ENCODE assay signal across 9 cellular contexts in the genomic region with DNA sequence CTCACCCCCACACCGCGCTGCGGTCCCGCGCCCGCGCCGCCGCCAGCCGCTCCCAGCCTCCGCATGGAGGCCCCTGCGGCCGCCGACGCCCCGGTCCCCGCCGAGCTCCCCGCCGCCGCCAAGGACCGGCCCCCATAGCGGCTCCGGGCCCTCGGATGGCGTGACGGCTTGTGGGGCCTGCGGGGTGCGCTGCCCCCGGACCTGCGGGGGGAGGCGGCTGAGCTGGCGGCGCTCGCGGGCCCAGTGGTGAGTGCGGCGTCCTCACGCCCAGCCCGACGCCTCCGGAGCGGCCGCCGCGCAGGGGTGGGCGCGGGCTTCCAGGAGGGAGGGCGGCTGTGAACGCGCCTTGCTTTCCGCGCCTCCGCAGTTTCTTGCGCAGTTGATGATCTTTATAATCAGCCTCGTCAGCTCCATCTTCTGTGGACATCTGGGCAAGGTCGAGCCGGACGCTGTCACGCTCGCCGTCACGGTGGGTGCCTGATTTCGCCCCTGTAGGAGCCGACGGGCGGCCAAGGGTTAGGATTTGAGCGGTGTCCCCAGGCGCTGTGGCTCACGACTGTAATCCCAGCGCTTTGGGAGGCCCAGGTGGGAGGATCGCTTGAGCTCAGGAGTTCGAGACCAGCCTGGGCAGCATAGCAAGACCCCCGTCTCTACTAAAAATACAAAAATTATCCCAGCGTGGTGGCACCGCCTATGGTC. TPM values are rescaled to one million over a fixed set of nuclear protein-coding genes. Genes with fewer than 3 reads are reported as not detected.
DNase-seq lines count a peak whose midpoint lies in the region; ATAC-seq and TF ChIP-seq lines count a peak whose summit lies in the region.
"Had no signal": no experiment of that assay in that cellular context is flagged by ENCODE, and none has a peak within 500 bp of the region (broad histone marks: within the 10 kb centered on the region; RNA-seq: fewer than 3 reads in every experiment).

No MANE protein-coding gene starts in this region.

- H3K4me3 ChIP-seq in GM23248 (peak overlapping the region; percentile 62), skeletal muscle cell (ENCODE audit: low read depth, low read length) (peak overlapping the region; percentile 35), Karpas-422 (ENCODE audit: low read length) (no peak overlapping the region), PC-9 (no peak overlapping the region)

- H4K20me1 ChIP-seq in GM23248 (ENCODE audit: insufficient read depth) (no peaks in the 10 kb centered on the region), Karpas-422 (ENCODE audit: insufficient read depth, low read depth, low read length) (no peaks in the 10 kb centered on the region), PC-9 (ENCODE audit: insufficient read depth) (no peaks in the 10 kb centered on the region; the same call in 1 of the 2 replicates)

- H3K9me2 ChIP-seq in GM23248 (ENCODE audit: insufficient read depth) (no peaks in the 10 kb centered on the region), Karpas-422 (replicated peaks; ENCODE audit: insufficient read depth, low read length) (no peaks in the 10 kb centered on the region), PC-9 (ENCODE audit: insufficient read depth) (no peaks in the 10 kb centered on the region)

- 4 to 8% methylated on average over 51 to 74 of the region's 76 CpGs for WGBS in GM23248 (ENCODE audit: low coverage in 1 of 2, low lambda C conversion rate in 2 of 2, missing lambda C conversion rate in 2 of 2), 2 experiments

- H3K27me3 ChIP-seq in GM23248 (replicated peaks; ENCODE audit: insufficient read depth), result peaks cover 17% of the 10 kb centered on the region
- H3K27me3 ChIP-seq in Karpas-422 (ENCODE audit: low read length), result no peaks in the 10 kb centered on the region
- H3K27me3 ChIP-seq in PC-9 (ENCODE audit: insufficient read depth, low read depth), result no peaks in the 10 kb centered on the region

- no peak for ATAC-seq in GM21367 (IDR thresholded peaks at IDR 0.05; ENCODE audit: unreplicated experiment)

- in situ Hi-C loops in GM23248 (cut with MboI), result no loop called here

- H3K36me3 ChIP-seq in GM23248 (ENCODE audit: low read depth) (no peaks in the 10 kb centered on the region), Karpas-422 (ENCODE audit: insufficient read depth, low read length) (no peaks in the 10 kb centered on the region), PC-9 (ENCODE audit: low read depth) (no peaks in the 10 kb centered on the region)

- H3K79me2 ChIP-seq in GM23248 (ENCODE audit: insufficient read depth), result no peaks in the 10 kb centered on the region
- no peaks in the 10 kb centered on the region for H3K79me2 ChIP-seq in Karpas-422 (ENCODE audit: low read length)
- no peaks in the 10 kb centered on the region for H3K79me2 ChIP-seq in PC-9 (ENCODE audit: low read depth)

- no peak for TF ChIP-seq CTCF in brain (conservative IDR thresholded peaks at IDR 0.05)
- no peak for TF ChIP-seq CTCF in PC-9 (conservative IDR thresholded peaks at IDR 0.05)

- peaks cover 0 to under 1% (median 0%) of the 10 kb centered on the region in 5 experiments for H3K9me3 Mint-ChIP-seq in brain
- H3K9me3 Mint-ChIP-seq: IgD-negative memory B cell had no signal

- H3F3A ChIP-seq in GM23248 (ENCODE audit: insufficient read depth) (no peaks in the 10 kb centered on the region), PC-9 (ENCODE audit: insufficient read depth, low read depth) (no peaks in the 10 kb centered on the region)

- CTCF ChIA-PET in PC-9 (lab: Charles Lee), result no interaction called here

- intact Hi-C loops in PC-9 (cut with micrococcal nuclease; ENCODE audit: unreplicated experiment), result no loop called here

- H3K4me1 Mint-ChIP-seq in brain, result peaks cover 5% of the 10 kb centered on the region

- H3K4me1 ChIP-seq in GM23248 (ENCODE audit: insufficient read depth) (no peaks in the 10 kb centered on the region), Karpas-422 (ENCODE audit: low read length) (no peaks in the 10 kb centered on the region), PC-9 (replicated peaks; ENCODE audit: insufficient read depth) (no peaks in the 10 kb centered on the region)

- peak overlapping the region; percentile 80 to 83 (median 81) for H3K4me3 Mint-ChIP-seq in brain

- POLR2A ChIA-PET in PC-9 (lab: Charles Lee; ENCODE audit: unreplicated experiment), result no interaction called here

- peaks cover 25% of the 10 kb centered on the region for H3K27me3 Mint-ChIP-seq in brain

- H3K4me2 ChIP-seq in GM23248 (ENCODE audit: unreplicated experiment) (peak overlapping the region; percentile 59), Karpas-422 (ENCODE audit: low read depth, low read length, poor library complexity, severe bottlenecking) (no peak overlapping the region), PC-9 (no peak overlapping the region)

- DNase-seq in GM23248, result peak; percentile 60
- DNase-seq in iPS-NIHi11 (ENCODE audit: low spot score), result peak; percentile 65
- no peak for DNase-seq in skeletal muscle cell (ENCODE audit: low read depth)
- no peak for DNase-seq in activated CD4-positive, alpha-beta T cell treated with anti-CD3 and anti-CD28 coated beads, Interleukin-2, amount 50 U/mL, for 48 hours
- DNase-seq in Karpas-422, result no peak
- no peak for DNase-seq in PC-9

- no peak overlapping the region for H3K27ac Mint-ChIP-seq in brain
- H3K27ac Mint-ChIP-seq: IgD-negative memory B cell had no signal

- BruUV-seq in PC-9 (replicated peaks; lab: Mats Ljungman, UMichigan), result no TSS peak

- peak overlapping the region; percentile 76 for H2AFZ ChIP-seq in GM23248
- H2AFZ ChIP-seq in Karpas-422 (ENCODE audit: low read length), result no peak overlapping the region
- H2AFZ ChIP-seq in PC-9, result no peak overlapping the region

- H3K9ac ChIP-seq in GM23248 (peak overlapping the region; percentile 15; the same call in 1 of the 2 replicates), Karpas-422 (ENCODE audit: low read length) (no peak overlapping the region)

- H3K27ac ChIP-seq in GM23248 (no peak overlapping the region), Karpas-422 (ENCODE audit: low read length) (no peak overlapping the region), PC-9 (no peak overlapping the region)

- H3K36me3 Mint-ChIP-seq in brain, result no peaks in the 10 kb centered on the region

- H3K9me3 ChIP-seq in GM23248 (ENCODE audit: low read depth) (no peaks in the 10 kb centered on the region), Karpas-422 (ENCODE audit: low read length) (no peaks in the 10 kb centered on the region), PC-9 (ENCODE audit: insufficient read depth, low read depth) (no peaks in the 10 kb centered on the region)

RNA-seq across cellular contexts. Expression of gene SLC47A1, which starts 46.4 kb away (rescaled TPM):
- total RNA-seq in GM23248 (2014; rRNA removed; shearing (Covaris generic)), result 1.9 and 7.0 TPM in 2 replicates
- polyA plus RNA-seq in GM23248 (2016; fragmentation: Nextera tagmentation; extraction: Ambion mirVana), result 0.76 and 1.1 TPM in 2 replicates
- polyA plus RNA-seq in brain (ENCODE audit: insufficient read depth, low read depth, low replicate concordance), result 1.2 TPM
- not detected in 2 replicates for total RNA-seq in Karpas-422 (2014; rRNA removed; shearing (Covaris generic); ENCODE audit: low replicate concordance)
- 1.3 and 2.3 TPM in 2 replicates for total RNA-seq in PC-9 (2021)
- polyA plus RNA-seq: IgD-negative memory B cell had no signal

Comparison
In these comparisons a context has a peak if more than half of its experiments do, and no peak if none do; other contexts are left out.
1. DNase-seq: peak in GM23248 (single experiment) and iPS-NIHi11 (single experiment); none in skeletal muscle cell (single experiment), activated CD4-positive, alpha-beta T cell treated with anti-CD3 and anti-CD28 coated beads, Interleukin-2, amount 50 U/mL, for 48 hours (0 of 2), Karpas-422 (single experiment) and PC-9 (0 of 2).
2. H3K4me3 ChIP-seq: peak in GM23248 (single experiment) and skeletal muscle cell (single experiment); none in Karpas-422 (single experiment) and PC-9 (single experiment).